Comparison of ENCODE assay signal across 1 cellular context in the genomic region with DNA sequence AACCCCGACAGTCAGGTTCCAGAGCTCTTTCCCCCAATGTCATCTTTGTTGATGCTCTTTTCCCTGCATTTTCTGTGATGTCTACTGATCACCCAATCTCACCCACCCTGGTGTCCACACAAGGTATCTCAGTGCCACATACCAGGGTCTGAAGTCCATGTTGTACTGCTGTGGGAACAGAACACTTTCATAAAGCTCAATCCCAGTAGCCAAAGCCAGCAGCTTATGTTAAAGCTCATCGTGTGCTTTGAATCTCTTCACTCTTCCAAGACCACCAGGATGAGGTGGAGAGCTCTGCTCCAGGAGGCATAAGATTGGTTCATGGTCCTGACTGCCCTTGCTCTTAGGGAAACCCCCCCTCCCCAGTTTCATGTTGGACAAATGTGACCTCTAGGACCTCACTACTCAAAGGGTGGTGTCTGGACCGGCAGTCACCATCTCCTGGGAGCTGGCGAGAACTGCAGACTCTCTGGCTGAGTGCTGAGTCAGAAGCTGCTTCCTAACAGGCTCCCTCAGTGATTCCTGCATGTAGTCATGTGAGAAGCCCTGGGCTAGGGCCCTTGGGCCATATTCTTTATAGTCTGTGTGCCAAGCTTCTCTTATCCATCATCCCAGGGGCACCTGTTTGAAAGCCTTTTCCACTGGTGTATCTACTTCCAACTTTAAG.
A peak's percentile ranks its signal among the peaks of the same experiment; 100 is the strongest.
TF ChIP-seq lines count a peak whose summit lies in the region.

No MANE protein-coding gene starts in this region.

TF ChIP-seq in endothelial cell of umbilical vein, 7 proteins besides CTCF, POLR2A, EP300 and RAD21:
- TF ChIP-seq FOS (IDR thresholded peaks at IDR 0.05; ENCODE audit: borderline replicate concordance, insufficient read depth, low read length), result no peak
- TF ChIP-seq, protein P1, sequence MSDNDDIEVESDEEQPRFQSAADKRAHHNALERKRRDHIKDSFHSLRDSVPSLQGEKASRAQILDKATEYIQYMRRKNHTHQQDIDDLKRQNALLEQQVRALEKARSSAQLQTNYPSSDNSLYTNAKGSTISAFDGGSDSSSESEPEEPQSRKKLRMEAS (IDR thresholded peaks at IDR 0.05; ENCODE audit: insufficient read depth, insufficient read length), result no peak
- TF ChIP-seq POLR2AphosphoS5 (IDR thresholded peaks at IDR 0.05; ENCODE audit: insufficient read depth, low read depth, low read length), result peak; percentile 12
- TF ChIP-seq MYC (IDR thresholded peaks at IDR 0.05; ENCODE audit: low read depth, low read length), result no peak
- TF ChIP-seq JUN (IDR thresholded peaks at IDR 0.05; ENCODE audit: borderline replicate concordance, insufficient read depth, insufficient read length, low read depth), result no peak
- TF ChIP-seq EZH2 (IDR thresholded peaks at IDR 0.05; ENCODE audit: borderline replicate concordance, low read depth, low read length, severe bottlenecking), result no peak
- no peak for TF ChIP-seq GATA2 (IDR thresholded peaks at IDR 0.05; ENCODE audit: insufficient read depth, insufficient read length, low read depth, low read length)
